Comparison of ENCODE assay signal across 1 cellular context in genomic region chr16:19810817-19811731, GRCh38.
A peak's percentile ranks its signal among the peaks of the same experiment; 100 is the strongest.
TF ChIP-seq lines count a peak whose summit lies in the region.

No MANE protein-coding gene starts in this region.

TF ChIP-seq in HepG2, 621 proteins besides CTCF, POLR2A, EP300 and RAD21 (continued from another document):
- TF ChIP-seq MXI1 (IDR thresholded peaks at IDR 0.05; ENCODE audit: borderline replicate concordance, low read depth, low read length), result no peak
- no peak for TF ChIP-seq MAFF (IDR thresholded peaks at IDR 0.05; ENCODE audit: low read depth, low read length)
- TF ChIP-seq SOX6 (IDR thresholded peaks at IDR 0.05), result no peak
- no peak for TF ChIP-seq SOX6 (CRISPR knock-in tag; IDR thresholded peaks at IDR 0.05)
- TF ChIP-seq ARID3A (IDR thresholded peaks at IDR 0.05; ENCODE audit: low read depth, low read length), result peak; percentile 67; the same call in 1 of the 2 replicates
- TF ChIP-seq ZNF572 (CRISPR knock-in tag; IDR thresholded peaks at IDR 0.05), result no peak
- TF ChIP-seq ZNF644 (CRISPR knock-in tag; IDR thresholded peaks at IDR 0.05; ENCODE audit: low read depth), result no peak
- peak in 1 of 2 experiments; percentile 6; a peak in 1 of 4 replicates for TF ChIP-seq MAFK (conservative IDR thresholded peaks at IDR 0.05 in 1 of 2, IDR thresholded peaks at IDR 0.05 in 1 of 2; ENCODE audit: low read length in 2 of 2)
- no peak for TF ChIP-seq SRSF9 (IDR thresholded peaks at IDR 0.05; ENCODE audit: borderline replicate concordance, insufficient read depth, low read depth, low read length, poor library complexity, severe bottlenecking)
- TF ChIP-seq RELA (CRISPR knock-in tag; IDR thresholded peaks at IDR 0.05), result peak; percentile 75; the same call in 1 of the 2 replicates
- no peak for TF ChIP-seq SAP130 (CRISPR knock-in tag; IDR thresholded peaks at IDR 0.05; ENCODE audit: low read depth)
- no peak for TF ChIP-seq NFIB (CRISPR knock-in tag; IDR thresholded peaks at IDR 0.05; ENCODE audit: borderline replicate concordance)
